17 cellular contexts compared by ENCODE assay signal in genomic region chr3:14119651-14120050, GRCh38.
"Had no signal": no experiment of that assay in that cellular context is flagged by ENCODE, and none has a peak within 500 bp of the region (broad histone marks: within the 10 kb centered on the region; RNA-seq: fewer than 3 reads in every experiment).

No MANE protein-coding gene starts in this region.

- H3K9me3 ChIP-seq: adrenal gland, gastrocnemius medialis, heart left ventricle, neutrophil, stomach, thoracic aorta, upper lobe of right lung had no signal

- H3K27ac Mint-ChIP-seq: activated naive CD4-positive, alpha-beta T cell treated with anti-CD3 and anti-CD28 coated beads, Interleukin-2, amount 50 U/mL, for 24 hours had no signal

- H3K4me3 ChIP-seq: adrenal gland, gastrocnemius medialis, heart left ventricle, stomach, thoracic aorta, upper lobe of right lung had no signal

- H3K4me3 Mint-ChIP-seq: activated naive CD4-positive, alpha-beta T cell treated with anti-CD3 and anti-CD28 coated beads, Interleukin-2, amount 50 U/mL, for 24 hours; activated T-cell treated with anti-CD3 and anti-CD28 coated beads, Interleukin-2, amount 50 U/mL, for 24 hours; naive thymus-derived CD8-positive, alpha-beta T cell had no signal

- H3K9me3 Mint-ChIP-seq: activated naive CD4-positive, alpha-beta T cell treated with anti-CD3 and anti-CD28 coated beads, Interleukin-2, amount 50 U/mL, for 24 hours; activated T-cell treated with anti-CD3 and anti-CD28 coated beads, Interleukin-2, amount 50 U/mL, for 24 hours; naive thymus-derived CD8-positive, alpha-beta T cell had no signal

- H3K27me3 ChIP-seq: adrenal gland, gastrocnemius medialis, heart left ventricle, neutrophil, stomach, upper lobe of right lung had no signal

- DNase-seq: activated effector memory CD4-positive, alpha-beta T cell treated with Interleukin-2 at 50 U/mL for 16 hours; activated T-cell treated with anti-CD3 and anti-CD28 coated beads, Interleukin-2, amount 50 U/mL, for 24 hours; central memory CD4-positive, alpha-beta T cell; effector CD8-positive, alpha-beta T cell; gastrocnemius medialis; heart left ventricle; naive thymus-derived CD8-positive, alpha-beta T cell; posterior cingulate gyrus; right cardiac atrium; stomach; T-helper 9 cell; upper lobe of right lung had no signal

- H3K27ac ChIP-seq: gastrocnemius medialis, neutrophil, thoracic aorta, upper lobe of right lung had no signal

- ATAC-seq: activated CD4-positive, CD25-positive, alpha-beta regulatory T cell treated with anti-CD3 and anti-CD28 coated beads, Interleukin-2, amount 50 U/mL, for 24 hours; heart left ventricle; naive thymus-derived CD8-positive, alpha-beta T cell; right cardiac atrium had no signal

- H3K27me3 Mint-ChIP-seq: activated naive CD4-positive, alpha-beta T cell treated with anti-CD3 and anti-CD28 coated beads, Interleukin-2, amount 50 U/mL, for 24 hours; activated T-cell treated with anti-CD3 and anti-CD28 coated beads, Interleukin-2, amount 50 U/mL, for 24 hours; naive thymus-derived CD8-positive, alpha-beta T cell had no signal
